15 cellular contexts compared by ENCODE assay signal in genomic region chr3:129703913-129704312, GRCh38.
"Had no signal": no experiment of that assay in that cellular context is flagged by ENCODE, and none has a peak within 500 bp of the region (broad histone marks: within the 10 kb centered on the region; RNA-seq: fewer than 3 reads in every experiment).

No MANE protein-coding gene starts in this region.

- H3K4me3 Mint-ChIP-seq: activated CD4-positive, alpha-beta memory T cell treated with anti-CD3 and anti-CD28 coated beads, Interleukin-2, amount 10 ng/mL, durations not matched to agents 7 days and 5 days; activated CD4-positive, alpha-beta T cell treated with anti-CD3 and anti-CD28 coated beads for 36 hours; effector memory CD8-positive, alpha-beta T cell; naive thymus-derived CD4-positive, alpha-beta T cell; stimulated activated naive B cell treated with anti-CD40 and anti-IgM and Interleukin-4, amounts not matched to agents 10 μg/mL and 1 μg/mL and 100 μg/mL, for 72 hours had no signal

- H3K27me3 Mint-ChIP-seq: activated CD4-positive, alpha-beta memory T cell treated with anti-CD3 and anti-CD28 coated beads, Interleukin-2, amount 10 ng/mL, durations not matched to agents 7 days and 5 days; activated CD4-positive, alpha-beta T cell treated with anti-CD3 and anti-CD28 coated beads for 36 hours; effector memory CD8-positive, alpha-beta T cell; naive thymus-derived CD4-positive, alpha-beta T cell; stimulated activated naive B cell treated with anti-CD40 and anti-IgM and Interleukin-4, amounts not matched to agents 10 μg/mL and 1 μg/mL and 100 μg/mL, for 72 hours had no signal

- H3K27ac ChIP-seq: transverse colon had no signal

- H3K9me3 Mint-ChIP-seq: activated CD4-positive, alpha-beta memory T cell treated with anti-CD3 and anti-CD28 coated beads, Interleukin-2, amount 10 ng/mL, durations not matched to agents 7 days and 5 days; effector memory CD8-positive, alpha-beta T cell; naive thymus-derived CD4-positive, alpha-beta T cell; stimulated activated naive B cell treated with anti-CD40 and anti-IgM and Interleukin-4, amounts not matched to agents 10 μg/mL and 1 μg/mL and 100 μg/mL, for 72 hours had no signal

- H3K27me3 ChIP-seq: neutrophil, transverse colon had no signal

- H3K27ac Mint-ChIP-seq: activated CD4-positive, alpha-beta memory T cell treated with anti-CD3 and anti-CD28 coated beads, Interleukin-2, amount 10 ng/mL, durations not matched to agents 7 days and 5 days; activated CD4-positive, alpha-beta T cell treated with anti-CD3 and anti-CD28 coated beads for 36 hours; effector memory CD8-positive, alpha-beta T cell; naive thymus-derived CD4-positive, alpha-beta T cell; stimulated activated naive B cell treated with anti-CD40 and anti-IgM and Interleukin-4, amounts not matched to agents 10 μg/mL and 1 μg/mL and 100 μg/mL, for 72 hours had no signal

- H3K4me3 ChIP-seq: transverse colon had no signal

- DNase-seq: activated CD4-positive, alpha-beta memory T cell treated with anti-CD3 and anti-CD28 coated beads, Interleukin-2, amount 10 ng/mL, durations not matched to agents 7 days and 5 days; activated CD4-positive, alpha-beta T cell treated with anti-CD3 and anti-CD28 coated beads for 36 hours; activated naive CD4-positive, alpha-beta T cell; caudate nucleus; cortex of kidney; effector memory CD8-positive, alpha-beta T cell; left colon; naive thymus-derived CD4-positive, alpha-beta T cell; posterior cingulate gyrus; right cardiac atrium; stimulated activated naive B cell treated with anti-CD40 and anti-IgM and Interleukin-4, amounts not matched to agents 10 μg/mL and 1 μg/mL and 100 μg/mL, for 72 hours; substantia nigra; SW 1271; transverse colon had no signal

- H3K9me3 ChIP-seq: neutrophil, transverse colon had no signal

- H3K4me1 ChIP-seq: transverse colon had no signal

- H3K36me3 ChIP-seq: neutrophil, transverse colon had no signal
